In the genomic region with DNA sequence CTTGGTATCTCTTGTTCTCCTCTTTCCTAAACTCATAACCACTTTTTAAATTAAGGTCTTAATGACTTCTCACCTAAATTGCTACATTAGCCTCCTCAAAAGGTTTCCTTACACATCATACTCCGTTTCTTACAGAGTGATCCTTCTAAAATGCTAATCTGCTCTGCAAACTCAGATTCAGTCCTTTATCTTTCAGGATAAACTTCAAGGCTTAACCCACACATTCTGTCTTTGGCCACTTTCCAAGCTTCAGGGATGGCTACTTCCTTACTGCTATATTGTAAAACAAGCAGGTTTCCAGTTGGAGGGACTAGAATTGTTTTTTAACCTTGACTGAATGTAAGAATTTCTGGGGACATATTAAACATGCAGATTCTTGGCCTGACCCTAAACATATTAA, we compare ENCODE assay signal across 1 cellular context.
TF ChIP-seq lines count a peak whose summit lies in the region.

No MANE protein-coding gene starts in this region.

TF ChIP-seq in H1, 55 proteins besides CTCF, POLR2A, EP300 and RAD21:
- no peak for TF ChIP-seq CBX5 (IDR thresholded peaks at IDR 0.05; ENCODE audit: low read depth, low read length)
- no peak for TF ChIP-seq BCL11A (IDR thresholded peaks at IDR 0.05; ENCODE audit: low read depth in 2 of 2, low read length in 2 of 2)
- no peak for TF ChIP-seq NANOG (IDR thresholded peaks at IDR 0.05; ENCODE audit: insufficient read depth, low read depth, low read length, poor library complexity, severe bottlenecking)
- no peak for TF ChIP-seq GTF2F1 (IDR thresholded peaks at IDR 0.05; ENCODE audit: borderline replicate concordance, low read depth, low read length)
- TF ChIP-seq KDM4A (IDR thresholded peaks at IDR 0.05; ENCODE audit: low read depth, low read length, severe bottlenecking) = no peak
- TF ChIP-seq, protein P1, sequence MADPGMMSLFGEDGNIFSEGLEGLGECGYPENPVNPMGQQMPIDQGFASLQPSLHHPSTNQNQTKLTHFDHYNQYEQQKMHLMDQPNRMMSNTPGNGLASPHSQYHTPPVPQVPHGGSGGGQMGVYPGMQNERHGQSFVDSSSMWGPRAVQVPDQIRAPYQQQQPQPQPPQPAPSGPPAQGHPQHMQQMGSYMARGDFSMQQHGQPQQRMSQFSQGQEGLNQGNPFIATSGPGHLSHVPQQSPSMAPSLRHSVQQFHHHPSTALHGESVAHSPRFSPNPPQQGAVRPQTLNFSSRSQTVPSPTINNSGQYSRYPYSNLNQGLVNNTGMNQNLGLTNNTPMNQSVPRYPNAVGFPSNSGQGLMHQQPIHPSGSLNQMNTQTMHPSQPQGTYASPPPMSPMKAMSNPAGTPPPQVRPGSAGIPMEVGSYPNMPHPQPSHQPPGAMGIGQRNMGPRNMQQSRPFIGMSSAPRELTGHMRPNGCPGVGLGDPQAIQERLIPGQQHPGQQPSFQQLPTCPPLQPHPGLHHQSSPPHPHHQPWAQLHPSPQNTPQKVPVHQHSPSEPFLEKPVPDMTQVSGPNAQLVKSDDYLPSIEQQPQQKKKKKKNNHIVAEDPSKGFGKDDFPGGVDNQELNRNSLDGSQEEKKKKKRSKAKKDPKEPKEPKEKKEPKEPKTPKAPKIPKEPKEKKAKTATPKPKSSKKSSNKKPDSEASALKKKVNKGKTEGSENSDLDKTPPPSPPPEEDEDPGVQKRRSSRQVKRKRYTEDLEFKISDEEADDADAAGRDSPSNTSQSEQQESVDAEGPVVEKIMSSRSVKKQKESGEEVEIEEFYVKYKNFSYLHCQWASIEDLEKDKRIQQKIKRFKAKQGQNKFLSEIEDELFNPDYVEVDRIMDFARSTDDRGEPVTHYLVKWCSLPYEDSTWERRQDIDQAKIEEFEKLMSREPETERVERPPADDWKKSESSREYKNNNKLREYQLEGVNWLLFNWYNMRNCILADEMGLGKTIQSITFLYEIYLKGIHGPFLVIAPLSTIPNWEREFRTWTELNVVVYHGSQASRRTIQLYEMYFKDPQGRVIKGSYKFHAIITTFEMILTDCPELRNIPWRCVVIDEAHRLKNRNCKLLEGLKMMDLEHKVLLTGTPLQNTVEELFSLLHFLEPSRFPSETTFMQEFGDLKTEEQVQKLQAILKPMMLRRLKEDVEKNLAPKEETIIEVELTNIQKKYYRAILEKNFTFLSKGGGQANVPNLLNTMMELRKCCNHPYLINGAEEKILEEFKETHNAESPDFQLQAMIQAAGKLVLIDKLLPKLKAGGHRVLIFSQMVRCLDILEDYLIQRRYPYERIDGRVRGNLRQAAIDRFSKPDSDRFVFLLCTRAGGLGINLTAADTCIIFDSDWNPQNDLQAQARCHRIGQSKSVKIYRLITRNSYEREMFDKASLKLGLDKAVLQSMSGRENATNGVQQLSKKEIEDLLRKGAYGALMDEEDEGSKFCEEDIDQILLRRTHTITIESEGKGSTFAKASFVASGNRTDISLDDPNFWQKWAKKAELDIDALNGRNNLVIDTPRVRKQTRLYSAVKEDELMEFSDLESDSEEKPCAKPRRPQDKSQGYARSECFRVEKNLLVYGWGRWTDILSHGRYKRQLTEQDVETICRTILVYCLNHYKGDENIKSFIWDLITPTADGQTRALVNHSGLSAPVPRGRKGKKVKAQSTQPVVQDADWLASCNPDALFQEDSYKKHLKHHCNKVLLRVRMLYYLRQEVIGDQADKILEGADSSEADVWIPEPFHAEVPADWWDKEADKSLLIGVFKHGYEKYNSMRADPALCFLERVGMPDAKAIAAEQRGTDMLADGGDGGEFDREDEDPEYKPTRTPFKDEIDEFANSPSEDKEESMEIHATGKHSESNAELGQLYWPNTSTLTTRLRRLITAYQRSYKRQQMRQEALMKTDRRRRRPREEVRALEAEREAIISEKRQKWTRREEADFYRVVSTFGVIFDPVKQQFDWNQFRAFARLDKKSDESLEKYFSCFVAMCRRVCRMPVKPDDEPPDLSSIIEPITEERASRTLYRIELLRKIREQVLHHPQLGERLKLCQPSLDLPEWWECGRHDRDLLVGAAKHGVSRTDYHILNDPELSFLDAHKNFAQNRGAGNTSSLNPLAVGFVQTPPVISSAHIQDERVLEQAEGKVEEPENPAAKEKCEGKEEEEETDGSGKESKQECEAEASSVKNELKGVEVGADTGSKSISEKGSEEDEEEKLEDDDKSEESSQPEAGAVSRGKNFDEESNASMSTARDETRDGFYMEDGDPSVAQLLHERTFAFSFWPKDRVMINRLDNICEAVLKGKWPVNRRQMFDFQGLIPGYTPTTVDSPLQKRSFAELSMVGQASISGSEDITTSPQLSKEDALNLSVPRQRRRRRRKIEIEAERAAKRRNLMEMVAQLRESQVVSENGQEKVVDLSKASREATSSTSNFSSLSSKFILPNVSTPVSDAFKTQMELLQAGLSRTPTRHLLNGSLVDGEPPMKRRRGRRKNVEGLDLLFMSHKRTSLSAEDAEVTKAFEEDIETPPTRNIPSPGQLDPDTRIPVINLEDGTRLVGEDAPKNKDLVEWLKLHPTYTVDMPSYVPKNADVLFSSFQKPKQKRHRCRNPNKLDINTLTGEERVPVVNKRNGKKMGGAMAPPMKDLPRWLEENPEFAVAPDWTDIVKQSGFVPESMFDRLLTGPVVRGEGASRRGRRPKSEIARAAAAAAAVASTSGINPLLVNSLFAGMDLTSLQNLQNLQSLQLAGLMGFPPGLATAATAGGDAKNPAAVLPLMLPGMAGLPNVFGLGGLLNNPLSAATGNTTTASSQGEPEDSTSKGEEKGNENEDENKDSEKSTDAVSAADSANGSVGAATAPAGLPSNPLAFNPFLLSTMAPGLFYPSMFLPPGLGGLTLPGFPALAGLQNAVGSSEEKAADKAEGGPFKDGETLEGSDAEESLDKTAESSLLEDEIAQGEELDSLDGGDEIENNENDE (IDR thresholded peaks at IDR 0.05; ENCODE audit: insufficient replicate concordance, low read length) = no peak
- TF ChIP-seq CEBPB (IDR thresholded peaks at IDR 0.05; ENCODE audit: low read depth, low read length) = no peak
- TF ChIP-seq EGR1 (IDR thresholded peaks at IDR 0.05; ENCODE audit: borderline replicate concordance, low read depth, low read length) = no peak
- TF ChIP-seq, protein P2, sequence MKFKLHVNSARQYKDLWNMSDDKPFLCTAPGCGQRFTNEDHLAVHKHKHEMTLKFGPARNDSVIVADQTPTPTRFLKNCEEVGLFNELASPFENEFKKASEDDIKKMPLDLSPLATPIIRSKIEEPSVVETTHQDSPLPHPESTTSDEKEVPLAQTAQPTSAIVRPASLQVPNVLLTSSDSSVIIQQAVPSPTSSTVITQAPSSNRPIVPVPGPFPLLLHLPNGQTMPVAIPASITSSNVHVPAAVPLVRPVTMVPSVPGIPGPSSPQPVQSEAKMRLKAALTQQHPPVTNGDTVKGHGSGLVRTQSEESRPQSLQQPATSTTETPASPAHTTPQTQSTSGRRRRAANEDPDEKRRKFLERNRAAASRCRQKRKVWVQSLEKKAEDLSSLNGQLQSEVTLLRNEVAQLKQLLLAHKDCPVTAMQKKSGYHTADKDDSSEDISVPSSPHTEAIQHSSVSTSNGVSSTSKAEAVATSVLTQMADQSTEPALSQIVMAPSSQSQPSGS (IDR thresholded peaks at IDR 0.05; ENCODE audit: low read length) = no peak
- TF ChIP-seq CTBP2 (IDR thresholded peaks at IDR 0.05; ENCODE audit: borderline replicate concordance, insufficient read depth, insufficient read length, low read length) = no peak
- TF ChIP-seq, protein P3, sequence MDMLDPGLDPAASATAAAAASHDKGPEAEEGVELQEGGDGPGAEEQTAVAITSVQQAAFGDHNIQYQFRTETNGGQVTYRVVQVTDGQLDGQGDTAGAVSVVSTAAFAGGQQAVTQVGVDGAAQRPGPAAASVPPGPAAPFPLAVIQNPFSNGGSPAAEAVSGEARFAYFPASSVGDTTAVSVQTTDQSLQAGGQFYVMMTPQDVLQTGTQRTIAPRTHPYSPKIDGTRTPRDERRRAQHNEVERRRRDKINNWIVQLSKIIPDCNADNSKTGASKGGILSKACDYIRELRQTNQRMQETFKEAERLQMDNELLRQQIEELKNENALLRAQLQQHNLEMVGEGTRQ (IDR thresholded peaks at IDR 0.05; ENCODE audit: low read length) = no peak
- TF ChIP-seq EZH2 (IDR thresholded peaks at IDR 0.05; ENCODE audit: low read depth, low read length, severe bottlenecking) = no peak
- TF ChIP-seq SUZ12 (IDR thresholded peaks at IDR 0.05; ENCODE audit: low read length) = no peak
- no peak for TF ChIP-seq FOSL1 (IDR thresholded peaks at IDR 0.05; ENCODE audit: insufficient read depth, low read depth, low read length)
TF ChIP-seq in H1: peak in this region for 0.
